ENCODE assay signal across 23 cellular contexts in genomic region chr4:3287972-3288570, GRCh38. TPM values are rescaled to one million over a fixed set of nuclear protein-coding genes. Genes with fewer than 3 reads are reported as not detected.
DNase-seq lines count a peak whose midpoint lies in the region; ATAC-seq and TF ChIP-seq lines count a peak whose summit lies in the region.
"Had no signal": no experiment of that assay in that cellular context is flagged by ENCODE, and none has a peak within 500 bp of the region (broad histone marks: within the 10 kb centered on the region; RNA-seq: fewer than 3 reads in every experiment).

No MANE protein-coding gene starts in this region.

- DNase-seq in activated effector memory CD4-positive, alpha-beta T cell treated with anti-CD3 and anti-CD28 coated beads, Interleukin-2, amount 50 U/mL, for 16 hours: peak; percentile 50
- DNase-seq in activated effector memory CD4-positive, alpha-beta T cell treated with Interleukin-2 at 50 U/mL for 16 hours: no peak
- no peak for DNase-seq in heart right ventricle
- peak; percentile 39 for DNase-seq in osteoblast (ENCODE audit: insufficient read length, low spot score, missing footprints)
- DNase-seq in vagina (ENCODE audit: extremely low spot score in 2 of 2): peak; percentile 74 to 93
- DNase-seq in smooth muscle cell (lab: John Stamatoyannopoulos, UW; ENCODE audit: unreplicated experiment): no peak
- DNase-seq in NCI-H1092 (lab: John Stamatoyannopoulos, UW): no peak
- no peak for DNase-seq in NCI-H2196 (lab: John Stamatoyannopoulos, UW; ENCODE audit: unreplicated experiment)
- DNase-seq: activated CD4-positive, CD25-positive, alpha-beta regulatory T cell; CD4-positive, alpha-beta memory T cell; effector CD8-positive, alpha-beta T cell; hippocampal formation; NCI-H1048; NCI-H187; NCI-H524; SK-N-SH had no signal

- H3F3A ChIP-seq in smooth muscle cell (ENCODE audit: low read depth): peaks cover 8% of the 10 kb centered on the region

- WGBS in heart right ventricle, 2 donors: 66 to 75% methylated on average over 24 of the region's 24 CpGs
- 91% methylated on average over 21 of the region's 24 CpGs for WGBS in smooth muscle cell (ENCODE audit: low lambda C conversion rate)

- H3K27ac ChIP-seq in heart right ventricle (peak overlapping the region in 6 of 10 donors; percentile 15 to 56 (median 32)), osteoblast (ENCODE audit: low read depth, low read length) (no peak overlapping the region), vagina (no peak overlapping the region), smooth muscle cell (ENCODE audit: low read depth) (no peak overlapping the region)
- H3K27ac ChIP-seq: A549, gastroesophageal sphincter, left lung, upper lobe of left lung had no signal

- H2AFZ ChIP-seq in osteoblast (ENCODE audit: low read length) (no peak overlapping the region), smooth muscle cell (ENCODE audit: low read depth) (no peak overlapping the region)
- H2AFZ ChIP-seq: GM23338 had no signal

- no peaks in the 10 kb centered on the region for H3K79me2 ChIP-seq in osteoblast (ENCODE audit: insufficient read depth, low read length)
- no peaks in the 10 kb centered on the region for H3K79me2 ChIP-seq in smooth muscle cell (ENCODE audit: low read depth)

- peak in 3 of 8 donors; percentile 9 to 38 (median 37) for ATAC-seq in heart right ventricle
- ATAC-seq: A549; gastroesophageal sphincter; GM23338; left lung; stimulated activated memory B cell treated with anti-CD40 and anti-IgM and Interleukin-4, amounts not matched to agents 10 μg/mL and 1 μg/mL and 100 μg/mL, for 72 hours had no signal

- H3K4me1 ChIP-seq in heart right ventricle (peaks cover 9 to 44% (median 28%) of the 10 kb centered on the region in 9 donors), osteoblast (ENCODE audit: insufficient read depth, low read length) (peaks cover 20% of the 10 kb centered on the region), vagina (peaks cover 42% of the 10 kb centered on the region), smooth muscle cell (ENCODE audit: low read depth) (peaks cover 4% of the 10 kb centered on the region)

- H3K9ac ChIP-seq in smooth muscle cell (ENCODE audit: low read depth): no peak overlapping the region
- H3K9ac ChIP-seq: SK-N-SH had no signal

- no peak overlapping the region for H3K4me3 ChIP-seq in heart right ventricle
- no peak overlapping the region for H3K4me3 ChIP-seq in osteoblast (ENCODE audit: insufficient read depth, low read length)
- H3K4me3 ChIP-seq in vagina: no peak overlapping the region
- H3K4me3 ChIP-seq in smooth muscle cell: no peak overlapping the region
- H3K4me3 ChIP-seq: A549, breast epithelium, gastroesophageal sphincter, GM23338, left lung, upper lobe of left lung had no signal

- H4K20me1 ChIP-seq in osteoblast (ENCODE audit: insufficient read depth, low read length) (no peaks in the 10 kb centered on the region), smooth muscle cell (ENCODE audit: low read depth) (no peaks in the 10 kb centered on the region)

- H3K27me3 ChIP-seq in heart right ventricle (peaks cover 0 to 20% (median 9%) of the 10 kb centered on the region in 7 donors), osteoblast (ENCODE audit: insufficient read depth, low read length) (peaks cover 18% of the 10 kb centered on the region), vagina (no peaks in the 10 kb centered on the region), smooth muscle cell (ENCODE audit: low read depth) (no peaks in the 10 kb centered on the region)
- H3K27me3 ChIP-seq: upper lobe of left lung had no signal

- H3K36me3 ChIP-seq in heart right ventricle (no peaks in the 10 kb centered on the region), osteoblast (ENCODE audit: insufficient read depth, low read length) (no peaks in the 10 kb centered on the region), vagina (no peaks in the 10 kb centered on the region), smooth muscle cell (ENCODE audit: low read depth) (no peaks in the 10 kb centered on the region)
- H3K36me3 ChIP-seq: breast epithelium, gastroesophageal sphincter, left lung, upper lobe of left lung had no signal

- H3K4me2 ChIP-seq in osteoblast (ENCODE audit: insufficient read depth, low read length): no peak overlapping the region
- no peak overlapping the region for H3K4me2 ChIP-seq in smooth muscle cell
- H3K4me2 ChIP-seq: A549, GM23338, SK-N-SH had no signal

- intact Hi-C loops in heart right ventricle (cut with DNase I) (loop anchor here in 1 of 10 donors (10.0 kb wide), 1 partner anchor 477 kb away; the partner anchor contains the start of gene ADRA2C), vagina (cut with DNase I) (no loop called here)

- H3K9me3 ChIP-seq in heart right ventricle (no peaks in the 10 kb centered on the region), osteoblast (ENCODE audit: low read depth, low read length) (no peaks in the 10 kb centered on the region), vagina (no peaks in the 10 kb centered on the region), smooth muscle cell (replicated peaks; ENCODE audit: low read depth) (no peaks in the 10 kb centered on the region)
- H3K9me3 ChIP-seq: A549, breast epithelium, gastroesophageal sphincter, left lung, SK-N-SH, upper lobe of left lung had no signal

- TF ChIP-seq POLR2A in vagina (IDR thresholded peaks at IDR 0.05): no peak

- TF ChIP-seq CTCF in heart right ventricle (IDR thresholded peaks at IDR 0.05) (no peak), osteoblast (IDR thresholded peaks at IDR 0.05; ENCODE audit: extremely low read depth, low read depth, low read length) (no peak), vagina (IDR thresholded peaks at IDR 0.05) (no peak), smooth muscle cell (IDR thresholded peaks at IDR 0.05; ENCODE audit: borderline replicate concordance, insufficient read depth, poor library complexity, severe bottlenecking) (no peak)

RNA-seq across cellular contexts. Expression of gene RGS12, which starts 4.8 kb away (rescaled TPM):
- total RNA-seq in heart right ventricle: 10 to 100 TPM in 9 of 10 donors, 1 to 10 TPM in 1; 9.7 to 24.3 (median 13.1) TPM
- 10 to 100 TPM; 10.6 to 24.4 TPM for polyA plus RNA-seq in heart right ventricle
- total RNA-seq in osteoblast: 19.2 and 61.2 TPM in 2 replicates
- 64.8 TPM for total RNA-seq in vagina
- total RNA-seq in smooth muscle cell: 13.0 and 28.5 TPM in 2 replicates
- 20.5 and 38.7 TPM in 2 replicates for polyA plus RNA-seq in smooth muscle cell

RNA-seq across cellular contexts. Expression of gene MSANTD1, which starts 39.1 kb away (rescaled TPM):
- total RNA-seq in heart right ventricle (1 to 10 TPM in 1 of 10 donors, under 1 TPM in 9; 0.25 to 1.0 (median 0.41) TPM), osteoblast (0.59 and 0.72 TPM in 2 replicates), vagina (0.49 TPM), smooth muscle cell (1.4 TPM in 2 replicates)
- polyA plus RNA-seq in heart right ventricle (1 to 10 TPM in 1 of 2 donors, under 1 TPM in 1; 0.28 to 1.2 TPM), smooth muscle cell (0.30 and 0.43 TPM in 2 replicates)

Comparison
In these comparisons a context has a peak if more than half of its experiments do, and no peak if none do; other contexts are left out.
1. DNase-seq: peak in activated effector memory CD4-positive, alpha-beta T cell treated with anti-CD3 and anti-CD28 coated beads, Interleukin-2, amount 50 U/mL, for 16 hours (single experiment), osteoblast (single experiment) and vagina (2 of 2); none in activated effector memory CD4-positive, alpha-beta T cell treated with Interleukin-2 at 50 U/mL for 16 hours (single experiment), heart right ventricle (0 of 2), smooth muscle cell (single experiment), NCI-H1092 (single experiment) and NCI-H2196 (single experiment).
2. H3K27ac ChIP-seq: peak in heart right ventricle (6 of 10); none in osteoblast (single experiment), vagina (single experiment) and smooth muscle cell (single experiment).